Comparison of ENCODE assay signal across 11 cellular contexts in the genomic region with DNA sequence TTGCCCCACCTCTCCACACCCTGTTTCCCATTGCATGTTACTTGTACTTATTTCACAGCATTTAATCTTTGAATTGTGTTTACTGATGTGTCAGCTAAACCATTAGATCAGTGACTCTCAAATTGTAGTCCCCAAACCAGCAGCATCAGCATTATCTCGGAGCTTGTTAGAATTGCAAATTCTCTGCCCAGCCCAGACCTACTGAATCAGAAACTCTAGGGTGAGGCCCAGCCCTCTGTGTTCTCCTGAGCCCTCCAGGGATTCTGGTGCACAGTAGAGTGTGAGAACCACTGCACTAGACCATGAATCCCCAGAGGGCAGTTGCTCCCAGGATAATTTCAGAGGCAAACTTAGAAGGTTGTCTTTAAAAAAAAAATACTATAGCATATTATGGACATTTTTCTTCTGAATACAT. TPM values are rescaled to one million over a fixed set of nuclear protein-coding genes. Genes with fewer than 3 reads are reported as not detected.
DNase-seq lines count a peak whose midpoint lies in the region; ATAC-seq and TF ChIP-seq lines count a peak whose summit lies in the region.
"Had no signal": no experiment of that assay in that cellular context is flagged by ENCODE, and none has a peak within 500 bp of the region (broad histone marks: within the 10 kb centered on the region; RNA-seq: fewer than 3 reads in every experiment).

No MANE protein-coding gene starts in this region.

- in situ Hi-C loops in brain microvascular endothelial cell (cut with HindIII; ENCODE audit: low pct_ligation_motif_present, low sequenced_read_pairs): no loop called here

- no peak overlapping the region for H3K4me3 Mint-ChIP-seq in HFFc6
- no peak overlapping the region for H3K4me3 Mint-ChIP-seq in activated T-cell treated with anti-CD3 and anti-CD28 coated beads, Interleukin-2, amount 50 U/mL, for 24 hours

- no peaks in the 10 kb centered on the region for H3K9me3 Mint-ChIP-seq in HFFc6
- H3K9me3 Mint-ChIP-seq in activated T-cell treated with anti-CD3 and anti-CD28 coated beads, Interleukin-2, amount 50 U/mL, for 24 hours: no peaks in the 10 kb centered on the region

- DNase-seq in brain microvascular endothelial cell: no peak
- DNase-seq in HFFc6: no peak
- no peak for DNase-seq in activated T-cell treated with anti-CD3 and anti-CD28 coated beads, Interleukin-2, amount 50 U/mL, for 24 hours
- DNase-seq in stimulated activated naive CD4-positive, alpha-beta T cell (lab: John Stamatoyannopoulos, UW): no peak
- DNase-seq in activated T-cell treated with anti-CD3 and anti-CD28 coated beads for 4 hours: no peak

- H3K79me2 ChIP-seq in ACC112 (ENCODE audit: control insufficient read depth, insufficient read depth, low read length, unreplicated experiment): peaks cover 27% of the 10 kb centered on the region

- H3K4me1 ChIP-seq in ACC112 (ENCODE audit: control insufficient read depth, insufficient read depth, low read length, unreplicated experiment): peaks cover 46% of the 10 kb centered on the region

- H3K36me3 Mint-ChIP-seq in HFFc6 (ENCODE audit: low read depth): no peaks in the 10 kb centered on the region
- H3K36me3 Mint-ChIP-seq in activated T-cell treated with anti-CD3 and anti-CD28 coated beads, Interleukin-2, amount 50 U/mL, for 24 hours (ENCODE audit: low read depth): no peaks in the 10 kb centered on the region

- no peaks in the 10 kb centered on the region for H3K36me3 ChIP-seq in ACC112 (ENCODE audit: insufficient read depth, low read length)
- H3K36me3 ChIP-seq in brain microvascular endothelial cell (replicated peaks): no peaks in the 10 kb centered on the region

- no peak overlapping the region for H3K4me3 ChIP-seq in ACC112 (ENCODE audit: low read depth, low read length)
- H3K4me3 ChIP-seq in brain microvascular endothelial cell (ENCODE audit: low read depth, low read length): no peak overlapping the region

- no peaks in the 10 kb centered on the region for H3K27me3 ChIP-seq in ACC112 (ENCODE audit: insufficient read depth, low read length)
- no peaks in the 10 kb centered on the region for H3K27me3 ChIP-seq in brain microvascular endothelial cell (replicated peaks)

- TF ChIP-seq CTCF in brain microvascular endothelial cell (IDR thresholded peaks at IDR 0.05; ENCODE audit: low read depth, low read length, missing control alignments) (no peak), HFFc6 (IDR thresholded peaks at IDR 0.05) (no peak)

- no peak overlapping the region for H3K27ac Mint-ChIP-seq in HFFc6
- no peak overlapping the region for H3K27ac Mint-ChIP-seq in activated T-cell treated with anti-CD3 and anti-CD28 coated beads, Interleukin-2, amount 50 U/mL, for 24 hours

- ATAC-seq in GM19397 (IDR thresholded peaks at IDR 0.05; ENCODE audit: unreplicated experiment) (peak; percentile 80), HG03103 (IDR thresholded peaks at IDR 0.05; ENCODE audit: low read depth, unreplicated experiment) (peak; percentile 77)
- ATAC-seq: sciatic nerve had no signal

- H2AFZ ChIP-seq in ACC112 (ENCODE audit: low read length, unreplicated experiment): no peak overlapping the region

- no peaks in the 10 kb centered on the region for H3K27me3 Mint-ChIP-seq in HFFc6 (ENCODE audit: insufficient read depth)
- H3K27me3 Mint-ChIP-seq in activated T-cell treated with anti-CD3 and anti-CD28 coated beads, Interleukin-2, amount 50 U/mL, for 24 hours: no peaks in the 10 kb centered on the region

- H3K27ac ChIP-seq in ACC112 (ENCODE audit: low read depth, low read length): peak overlapping the region; percentile 53; the same call in 1 of the 2 replicates
- H3K27ac ChIP-seq in brain microvascular endothelial cell: peak overlapping the region; percentile 78

- peaks cover 30% of the 10 kb centered on the region for H3K4me1 Mint-ChIP-seq in HFFc6 (ENCODE audit: low read depth)
- H3K4me1 Mint-ChIP-seq in activated T-cell treated with anti-CD3 and anti-CD28 coated beads, Interleukin-2, amount 50 U/mL, for 24 hours (ENCODE audit: low read depth): peaks cover 9% of the 10 kb centered on the region

RNA-seq across cellular contexts. Expression of a gene that starts 13.0 kb away (rescaled TPM):
- 1 to 10 TPM; 4.1 to 6.0 (median 5.3) TPM for total RNA-seq in HFFc6 (2021; fragmentation: NEBNext Ultra II Directional; extraction: Animal tissue kit (Norgen Biotek cat#: 25700))

RNA-seq across cellular contexts. Expression of a gene that starts 45.9 kb away (rescaled TPM):
- not detected for total RNA-seq in HFFc6 (2021; fragmentation: NEBNext Ultra II Directional; extraction: Animal tissue kit (Norgen Biotek cat#: 25700))
- total RNA-seq: astrocyte, sciatic nerve, urinary bladder had no signal
